8 cellular contexts compared by ENCODE assay signal in genomic region chr6:7723041-7723447, GRCh38. TPM values are rescaled to one million over a fixed set of nuclear protein-coding genes. Genes with fewer than 3 reads are reported as not detected.
DNase-seq lines count a peak whose midpoint lies in the region; ATAC-seq, FAIRE-seq and TF ChIP-seq lines count a peak whose summit lies in the region.

No MANE protein-coding gene starts in this region.

- H3K4me2 ChIP-seq in hepatocyte: no peak overlapping the region

- H3K4me3 Mint-ChIP-seq in T-cell: no peak overlapping the region

- H4K20me1 ChIP-seq in hepatocyte (ENCODE audit: insufficient read depth, poor library complexity, severe bottlenecking): no peaks in the 10 kb centered on the region

- no peaks in the 10 kb centered on the region for H3K36me3 Mint-ChIP-seq in T-cell

- H3K27me3 ChIP-seq in ascending aorta (no peaks in the 10 kb centered on the region), hepatocyte (peaks cover 43% of the 10 kb centered on the region), small intestine (ENCODE audit: control insufficient read depth in 2 of 2, insufficient read depth in 2 of 2, low read length in 2 of 2) (peaks cover 0 to 2% of the 10 kb centered on the region in 2 donors)

- H2AFZ ChIP-seq in hepatocyte: no peak overlapping the region

- H3K9me3 Mint-ChIP-seq in T-cell: no peaks in the 10 kb centered on the region

- peak; percentile 76 for TF ChIP-seq CTCF in 22Rv1 (IDR thresholded peaks at IDR 0.05)
- peak; percentile 7 to 49 (median 25) for TF ChIP-seq CTCF in ascending aorta (IDR thresholded peaks at IDR 0.05)
- TF ChIP-seq CTCF in hepatocyte (IDR thresholded peaks at IDR 0.05; ENCODE audit: poor library complexity): peak; percentile 56

- H3K36me3 ChIP-seq in ascending aorta (no peaks in the 10 kb centered on the region), hepatocyte (replicated peaks; ENCODE audit: insufficient read depth, low read depth) (no peaks in the 10 kb centered on the region), small intestine (ENCODE audit: control insufficient read depth in 2 of 2, insufficient read depth in 2 of 2, low read length in 2 of 2) (no peaks in the 10 kb centered on the region)

- H3K4me1 Mint-ChIP-seq in T-cell: peaks cover 2 to 15% (median 12%) of the 10 kb centered on the region in 3 donors

- CTCF ChIA-PET in T-cell (lab: Charles Lee): interaction anchor here (0.6 to 2.2 kb wide), 8 partner anchors 283 to 1765 kb away, joined by 3 to 17 read pairs (median 4); no protein-coding TSS in a partner anchor

- H3K27ac ChIP-seq in 22Rv1 (no peak overlapping the region), ascending aorta (no peak overlapping the region), hepatocyte (no peak overlapping the region), small intestine (ENCODE audit: low read depth in 1 of 2, low read length in 1 of 2) (no peak overlapping the region)

- no peaks in the 10 kb centered on the region for H3K79me2 ChIP-seq in hepatocyte

- POLR2A ChIA-PET in T-cell (lab: Charles Lee): no interaction called here

- H3K9me3 ChIP-seq in ascending aorta: no peaks in the 10 kb centered on the region
- no peaks in the 10 kb centered on the region for H3K9me3 ChIP-seq in hepatocyte (ENCODE audit: low read depth)
- H3K9me3 ChIP-seq in small intestine (ENCODE audit: control insufficient read depth, low read depth): no peaks in the 10 kb centered on the region

- H3K9me2 ChIP-seq in hepatocyte (replicated peaks; ENCODE audit: insufficient read depth): no peaks in the 10 kb centered on the region

- intact Hi-C loops in ascending aorta (cut with DNase I): loop anchor here (5.0 to 10.0 kb wide), 3 partner anchors 189 to 492 kb away; partner anchors contain the start of gene TXNDC5

- WGBS in hepatocyte (ENCODE audit: low lambda C conversion rate, missing lambda C conversion rate): 7% methylated on average over 10 of the region's 10 CpGs
- WGBS in small intestine, 3 donors: 2 to 4% (median 3%) methylated on average over 10 of the region's 10 CpGs

- H3K4me3 ChIP-seq in ascending aorta: no peak overlapping the region
- no peak overlapping the region for H3K4me3 ChIP-seq in hepatocyte
- H3K4me3 ChIP-seq in small intestine (ENCODE audit: low read depth in 1 of 2, low read length in 2 of 2): no peak overlapping the region

- H3K27me3 Mint-ChIP-seq in T-cell: peaks cover 48 to 58% of the 10 kb centered on the region in 2 donors

- TF ChIP-seq POLR2A in GM12891 (IDR thresholded peaks at IDR 0.05; ENCODE audit: low read depth, low read length): no peak

- H3K4me1 ChIP-seq in ascending aorta (peaks cover 11 to 15% of the 10 kb centered on the region in 2 donors), hepatocyte (ENCODE audit: insufficient read depth) (peaks cover 10% of the 10 kb centered on the region), small intestine (ENCODE audit: control insufficient read depth in 2 of 2, insufficient read depth in 1 of 2, low read depth in 1 of 2, low read length in 1 of 2) (no peaks in the 10 kb centered on the region)

- FAIRE-seq in GM12891 (lab: Jason Lieb, UNC): peak; percentile 75
- FAIRE-seq in small intestine (lab: Jason Lieb, UNC): no peak

- no peak overlapping the region for H3K27ac Mint-ChIP-seq in T-cell

- ATAC-seq in T-cell (replicated peaks in 1 of 4) (peak in 1 of 4 experiments; percentile 36), HG02571 (IDR thresholded peaks at IDR 0.05; ENCODE audit: unreplicated experiment) (no peak)

- DNase-seq in GM12891 (ENCODE audit: insufficient read length, low spot score) (peak; percentile 20), NCI-H1105 (lab: John Stamatoyannopoulos, UW) (peak; percentile 48), T-cell (peak in 30 of 34 experiments; percentile 14 to 56 (median 43)), ascending aorta (ENCODE audit: low spot score in 2 of 2) (peak; percentile 17 to 88), hepatocyte (ENCODE audit: low spot score) (peak; percentile 86), small intestine (peak; percentile 48)

TF ChIP-seq in GM12891, 5 proteins besides CTCF, POLR2A, EP300 and RAD21:
- no peak for TF ChIP-seq PAX5 (IDR thresholded peaks at IDR 0.05; ENCODE audit: insufficient read depth, low read length, severe bottlenecking)
- TF ChIP-seq POU2F2 (IDR thresholded peaks at IDR 0.05; ENCODE audit: low read depth, low read length): no peak
- no peak for TF ChIP-seq TAF1 (IDR thresholded peaks at IDR 0.05; ENCODE audit: low read depth, low read length)
- no peak for TF ChIP-seq POLR2AphosphoS5 (IDR thresholded peaks at IDR 0.05; ENCODE audit: low read depth, low read length)
- TF ChIP-seq SPI1 (IDR thresholded peaks at IDR 0.05; ENCODE audit: low read depth, low read length): no peak

RNA-seq across cellular contexts. Expression of gene BMP6, which starts 2.9 kb away (rescaled TPM):
- 0.13 TPM for polyA plus RNA-seq in GM12891 (2012; ENCODE audit: low read depth, missing spikeins)
- total RNA-seq in T-cell: under 1 TPM in 4 of 5 donors, not detected in 1; 0.09 to 0.23 (median 0.13) TPM
- 16.0 TPM for total RNA-seq in ascending aorta
- total RNA-seq in hepatocyte: 2.9 and 4.3 TPM in 2 replicates
- polyA plus RNA-seq in hepatocyte: 3.5 and 4.0 TPM in 2 replicates
- 1 to 10 TPM in 2 of 3 donors, under 1 TPM in 1; 0.22 to 2.0 (median 1.4) TPM for polyA plus RNA-seq in small intestine

Comparison
In these comparisons a context has a peak if more than half of its experiments do, and no peak if none do; other contexts are left out.
1. CTCF ChIP-seq: peak in every context shown above with its lines; median percentile 76 in 22Rv1; 56 in hepatocyte; 25 in ascending aorta.
2. DNase-seq: peak in every context shown above with its lines; median percentile 86 in hepatocyte; 52 in ascending aorta; 48 in NCI-H1105; 48 in small intestine; 43 in T-cell; 20 in GM12891.